23 cellular contexts compared by ENCODE assay signal in genomic region chr6:1407499-1407990, GRCh38. TPM values are rescaled to one million over a fixed set of nuclear protein-coding genes. Genes with fewer than 3 reads are reported as not detected.
A peak's percentile ranks its signal among the peaks of the same experiment; 100 is the strongest.
DNase-seq lines count a peak whose midpoint lies in the region; TF ChIP-seq lines count a peak whose summit lies in the region.
"Had no signal": no experiment of that assay in that cellular context is flagged by ENCODE, and none has a peak within 500 bp of the region (broad histone marks: within the 10 kb centered on the region; RNA-seq: fewer than 3 reads in every experiment).

No MANE protein-coding gene starts in this region.

- H3K9me3 ChIP-seq in BLaER1 treated with 17β-estradiol and CSF1 and Interleukin-3, amounts not matched to agents 10 nM and 100 nM (replicated peaks in 1 of 11) = peaks cover 0 to 3% (median 0%) of the 10 kb centered on the region in 11 experiments; a peak in 1 of 22 replicates
- H3K9me3 ChIP-seq in stomach smooth muscle (ENCODE audit: control insufficient read depth in 2 of 2, low read length in 2 of 2) (no peaks in the 10 kb centered on the region), tibial artery (no peaks in the 10 kb centered on the region)
- H3K9me3 ChIP-seq: HAP-1 had no signal

- no peaks in the 10 kb centered on the region for H4K20me1 ChIP-seq in BLaER1 treated with 17β-estradiol and CSF1 and Interleukin-3, amounts not matched to agents 10 nM and 100 nM

- TF ChIP-seq CTCF in tibial artery (IDR thresholded peaks at IDR 0.05) = no peak

- DNase-seq in RPMI7951 (ENCODE audit: low read depth) = peak; percentile 82
- DNase-seq in fibroblast of peridontal ligament (ENCODE audit: extremely low read depth) = peak; percentile 96
- DNase-seq in DMS53 treated with DMSO at 0.1 percent for 48 hours (lab: John Stamatoyannopoulos, UW; ENCODE audit: unreplicated experiment) = no peak
- no peak for DNase-seq in putamen (ENCODE audit: low spot score)
- DNase-seq in tibial artery = no peak
- DNase-seq: activated naive CD4-positive, alpha-beta T cell treated with anti-CD3 and anti-CD28 coated beads, Interleukin-2, amount 10 ng/mL, durations not matched to agents 7 days and 5 days; activated T-cell treated with anti-CD3 and anti-CD28 coated beads, Interleukin-2, amount 50 U/mL, for 72 hours; aorta; DMS79 treated with DMSO at 0.1 percent for 48 hours; effector CD4-positive, alpha-beta T cell; erythroblast; left ventricle myocardium superior; NCI-H1105 treated with DMSO at 0.1 percent for 48 hours; NCI-H2081 treated with DMSO at 0.1 percent for 48 hours; NCI-H446 treated with DMSO at 0.1 percent for 48 hours; substantia nigra had no signal

- no peaks in the 10 kb centered on the region; a peak in 1 of 22 replicates for H3K36me3 ChIP-seq in BLaER1 treated with 17β-estradiol and CSF1 and Interleukin-3, amounts not matched to agents 10 nM and 100 nM
- H3K36me3 ChIP-seq in stomach smooth muscle (ENCODE audit: control insufficient read depth in 2 of 2, insufficient read depth in 2 of 2, low read length in 2 of 2) (no peaks in the 10 kb centered on the region), tibial artery (no peaks in the 10 kb centered on the region)
- H3K36me3 ChIP-seq: HAP-1, heart left ventricle had no signal

- no peak overlapping the region for H3K9ac ChIP-seq in BLaER1 treated with 17β-estradiol and CSF1 and Interleukin-3, amounts not matched to agents 10 nM and 100 nM
- peak overlapping the region in 1 of 2 donors; percentile 16 for H3K9ac ChIP-seq in stomach smooth muscle (ENCODE audit: low read length in 2 of 2)

- H3K4me2 ChIP-seq in BLaER1 treated with 17β-estradiol and CSF1 and Interleukin-3, amounts not matched to agents 10 nM and 100 nM = peak overlapping the region in 9 of 11 experiments; percentile 38 to 88 (median 71); a peak in 11 of 22 replicates

- H3K27me3 ChIP-seq in BLaER1 treated with 17β-estradiol and CSF1 and Interleukin-3, amounts not matched to agents 10 nM and 100 nM = peaks cover 28 to 48% (median 40%) of the 10 kb centered on the region in 11 experiments
- no peaks in the 10 kb centered on the region for H3K27me3 ChIP-seq in stomach smooth muscle (ENCODE audit: control insufficient read depth in 1 of 2, insufficient read depth in 2 of 2, low read length in 2 of 2)
- peaks cover 0 to 32% of the 10 kb centered on the region in 2 donors for H3K27me3 ChIP-seq in tibial artery

- peak overlapping the region in 4 of 11 experiments; percentile 43 to 59 (median 52); a peak in 5 of 22 replicates for H3K27ac ChIP-seq in BLaER1 treated with 17β-estradiol and CSF1 and Interleukin-3, amounts not matched to agents 10 nM and 100 nM
- peak overlapping the region; percentile 24 for H3K27ac ChIP-seq in stomach smooth muscle (ENCODE audit: low read length)
- H3K27ac ChIP-seq in tibial artery = no peak overlapping the region
- H3K27ac ChIP-seq: heart left ventricle, RWPE1 had no signal

- peaks cover 22 to 75% (median 51%) of the 10 kb centered on the region in 10 experiments for H3K4me1 ChIP-seq in BLaER1 treated with 17β-estradiol and CSF1 and Interleukin-3, amounts not matched to agents 10 nM and 100 nM
- H3K4me1 ChIP-seq in stomach smooth muscle (ENCODE audit: control insufficient read depth, insufficient read depth, low read length) = peaks cover 12% of the 10 kb centered on the region
- H3K4me1 ChIP-seq in tibial artery = no peaks in the 10 kb centered on the region
- H3K4me1 ChIP-seq: heart left ventricle had no signal

- intact Hi-C loops in tibial artery (cut with DNase I; ENCODE audit: low total_unique reads) = no loop called here

- H3K4me3 ChIP-seq in BLaER1 treated with 17β-estradiol and CSF1 and Interleukin-3, amounts not matched to agents 10 nM and 100 nM = no peak overlapping the region
- H3K4me3 ChIP-seq in stomach smooth muscle (ENCODE audit: low read length in 2 of 2) (no peak overlapping the region), tibial artery (no peak overlapping the region)
- H3K4me3 ChIP-seq: HAP-1, heart left ventricle had no signal

RNA-seq across cellular contexts. Expression of gene FOXF2, which starts 18.2 kb away (rescaled TPM):
- 1.1 and 2.0 TPM in 2 replicates for total RNA-seq in RPMI7951 (2014; rRNA removed; shearing (Covaris generic))
- total RNA-seq: activated CD8-positive, alpha-beta memory T cell treated with anti-CD3 and anti-CD28 coated beads for 36 hours; activated T-cell treated with anti-CD3 and anti-CD28 coated beads, Interleukin-2, amount 50 U/mL, for 72 hours; left ventricle myocardium superior; LHCN-M2 had no signal

Comparison
In these comparisons a context has a peak if more than half of its experiments do, and no peak if none do; other contexts are left out.
1. DNase-seq: peak in RPMI7951 (single experiment) and fibroblast of peridontal ligament (single experiment); none in DMS53 treated with DMSO at 0.1 percent for 48 hours (single experiment), putamen (single experiment) and tibial artery (0 of 2).